Comparison of ENCODE assay signal across 1 cellular context in genomic region chr1:53286950-53287349, GRCh38.
TF ChIP-seq lines count a peak whose summit lies in the region.

No MANE protein-coding gene starts in this region.

TF ChIP-seq in SK-N-SH, 30 proteins besides CTCF, POLR2A, EP300 and RAD21 (continued from another document):
- TF ChIP-seq JUND (IDR thresholded peaks at IDR 0.05) (no peak), REST (IDR thresholded peaks at IDR 0.05; ENCODE audit: low read depth, low read length) (no peak)
